ENCODE assay signal across 28 cellular contexts in genomic region chr2:238055841-238056240, GRCh38. TPM values are rescaled to one million over a fixed set of nuclear protein-coding genes. Genes with fewer than 3 reads are reported as not detected.
"Had no signal": no experiment of that assay in that cellular context is flagged by ENCODE, and none has a peak within 500 bp of the region (broad histone marks: within the 10 kb centered on the region; RNA-seq: fewer than 3 reads in every experiment).

No MANE protein-coding gene starts in this region.

- H3K36me3 ChIP-seq: gastroesophageal sphincter, pancreas, prostate gland, sigmoid colon, thoracic aorta, upper lobe of left lung had no signal

- H3K4me1 ChIP-seq: prostate gland had no signal

- H3K4me3 Mint-ChIP-seq: activated CD4-positive, alpha-beta memory T cell treated with anti-CD3 and anti-CD28 coated beads, Interleukin-2, amount 10 ng/mL, durations not matched to agents 7 days and 5 days; activated CD4-positive, alpha-beta T cell treated with anti-CD3 and anti-CD28 coated beads for 36 hours; activated naive CD4-positive, alpha-beta T cell treated with anti-CD3 and anti-CD28 coated beads, Interleukin-2, amount 50 U/mL, for 24 hours; activated naive CD8-positive, alpha-beta T cell treated with anti-CD3 and anti-CD28 coated beads, Interleukin-2, amount 50 U/mL, for 24 hours; activated T-cell treated with anti-CD3 and anti-CD28 coated beads, Interleukin-2, amount 50 U/mL, for 4 hours; activated T-helper 17 cell treated with anti-CD3 and anti-CD28 coated beads, Interleukin-2, amount 50 U/mL, for 72 hours; nephron progenitor cell; stimulated activated effector memory CD8-positive, alpha-beta T cell treated with anti-CD3 and anti-CD28 coated beads, Interleukin-12 subunit alpha, Interleukin-12 subunit beta, amount 100 ng/mL, for 72 hours; stimulated activated naive CD8-positive, alpha-beta T cell treated with anti-CD3 and anti-CD28 coated beads, Interleukin-15, Interleukin-2, amounts not matched to agents 100 ng/mL and 50 ng/mL, for 24 hours had no signal

- H3K27me3 ChIP-seq: hepatocyte, pancreas, upper lobe of left lung had no signal

- H3K9me3 ChIP-seq: gastroesophageal sphincter, pancreas, prostate gland, sigmoid colon, thoracic aorta, upper lobe of left lung had no signal

- DNase-seq: activated CD4-positive, alpha-beta memory T cell treated with anti-CD3 and anti-CD28 coated beads, Interleukin-2, amount 10 ng/mL, durations not matched to agents 7 days and 5 days; activated CD4-positive, alpha-beta T cell treated with anti-CD3 and anti-CD28 coated beads for 36 hours; activated CD4-positive, CD25-positive, alpha-beta regulatory T cell; activated CD8-positive, alpha-beta memory T cell treated with anti-CD3 and anti-CD28 coated beads, Interleukin-2, amount 50 U/mL, for 48 hours; activated naive CD8-positive, alpha-beta T cell treated with anti-CD3 and anti-CD28 coated beads, Interleukin-2, amount 50 U/mL, for 24 hours; activated T-cell treated with anti-CD3 and anti-CD28 coated beads, Interleukin-2, amount 50 U/mL, for 4 hours; amygdala; central memory CD4-positive, alpha-beta T cell; islet precursor cell; left ventricle myocardium superior; mammary epithelial cell; nephron progenitor cell; retina; sigmoid colon; small intestine; stimulated activated CD4-positive, alpha-beta T cell treated with anti-CD3 and anti-CD28 coated beads, Interleukin-4, amount 100 ng/mL, for 24 hours; T-helper 9 cell; upper lobe of left lung had no signal

- H3K36me3 Mint-ChIP-seq: stimulated activated effector memory CD8-positive, alpha-beta T cell treated with anti-CD3 and anti-CD28 coated beads, Interleukin-12 subunit alpha, Interleukin-12 subunit beta, amount 100 ng/mL, for 72 hours had no signal

- FAIRE-seq: endothelial cell of umbilical vein, pancreas, small intestine had no signal

- H3K27ac Mint-ChIP-seq: activated CD4-positive, alpha-beta memory T cell treated with anti-CD3 and anti-CD28 coated beads, Interleukin-2, amount 10 ng/mL, durations not matched to agents 7 days and 5 days; activated CD4-positive, alpha-beta T cell treated with anti-CD3 and anti-CD28 coated beads for 36 hours; activated naive CD4-positive, alpha-beta T cell treated with anti-CD3 and anti-CD28 coated beads, Interleukin-2, amount 50 U/mL, for 24 hours; activated naive CD8-positive, alpha-beta T cell treated with anti-CD3 and anti-CD28 coated beads, Interleukin-2, amount 50 U/mL, for 24 hours; activated T-helper 17 cell treated with anti-CD3 and anti-CD28 coated beads, Interleukin-2, amount 50 U/mL, for 72 hours; nephron progenitor cell; stimulated activated effector memory CD8-positive, alpha-beta T cell treated with anti-CD3 and anti-CD28 coated beads, Interleukin-12 subunit alpha, Interleukin-12 subunit beta, amount 100 ng/mL, for 72 hours; stimulated activated naive CD8-positive, alpha-beta T cell treated with anti-CD3 and anti-CD28 coated beads, Interleukin-15, Interleukin-2, amounts not matched to agents 100 ng/mL and 50 ng/mL, for 24 hours had no signal

- H3K27ac ChIP-seq: gastroesophageal sphincter, hepatocyte, pancreas, prostate gland, sigmoid colon, thoracic aorta, upper lobe of left lung had no signal

- ATAC-seq: activated CD4-positive, alpha-beta T cell treated with anti-CD3 and anti-CD28 coated beads for 36 hours; activated naive CD8-positive, alpha-beta T cell treated with anti-CD3 and anti-CD28 coated beads, Interleukin-2, amount 50 U/mL, for 24 hours; activated T-cell treated with anti-CD3 and anti-CD28 coated beads, Interleukin-2, amount 50 U/mL, for 4 hours; activated T-helper 17 cell treated with anti-CD3 and anti-CD28 coated beads, Interleukin-2, amount 50 U/mL, for 72 hours; gastroesophageal sphincter; left ventricle myocardium superior; pancreas; stimulated activated effector memory CD8-positive, alpha-beta T cell treated with anti-CD3 and anti-CD28 coated beads, Interleukin-12 subunit alpha, Interleukin-12 subunit beta, amount 100 ng/mL, for 72 hours had no signal

- H2AFZ ChIP-seq: hepatocyte had no signal

- H3K4me3 ChIP-seq: gastroesophageal sphincter, hepatocyte, pancreas, prostate gland, sigmoid colon, thoracic aorta, upper lobe of left lung had no signal

- H3K4me2 ChIP-seq: hepatocyte had no signal

- H3K9me3 Mint-ChIP-seq: activated CD4-positive, alpha-beta memory T cell treated with anti-CD3 and anti-CD28 coated beads, Interleukin-2, amount 10 ng/mL, durations not matched to agents 7 days and 5 days; activated naive CD4-positive, alpha-beta T cell treated with anti-CD3 and anti-CD28 coated beads, Interleukin-2, amount 50 U/mL, for 24 hours; activated naive CD8-positive, alpha-beta T cell treated with anti-CD3 and anti-CD28 coated beads, Interleukin-2, amount 50 U/mL, for 24 hours; activated T-cell treated with anti-CD3 and anti-CD28 coated beads, Interleukin-2, amount 50 U/mL, for 4 hours; activated T-helper 17 cell treated with anti-CD3 and anti-CD28 coated beads, Interleukin-2, amount 50 U/mL, for 72 hours had no signal

RNA-seq across cellular contexts. Expression of gene ESPNL, which starts 44.3 kb away (rescaled TPM):
- total RNA-seq: endothelial cell of umbilical vein, left ventricle myocardium superior had no signal
- polyA plus RNA-seq: endothelial cell of umbilical vein, mammary epithelial cell had no signal
